14 cellular contexts compared by ENCODE assay signal in the genomic region with DNA sequence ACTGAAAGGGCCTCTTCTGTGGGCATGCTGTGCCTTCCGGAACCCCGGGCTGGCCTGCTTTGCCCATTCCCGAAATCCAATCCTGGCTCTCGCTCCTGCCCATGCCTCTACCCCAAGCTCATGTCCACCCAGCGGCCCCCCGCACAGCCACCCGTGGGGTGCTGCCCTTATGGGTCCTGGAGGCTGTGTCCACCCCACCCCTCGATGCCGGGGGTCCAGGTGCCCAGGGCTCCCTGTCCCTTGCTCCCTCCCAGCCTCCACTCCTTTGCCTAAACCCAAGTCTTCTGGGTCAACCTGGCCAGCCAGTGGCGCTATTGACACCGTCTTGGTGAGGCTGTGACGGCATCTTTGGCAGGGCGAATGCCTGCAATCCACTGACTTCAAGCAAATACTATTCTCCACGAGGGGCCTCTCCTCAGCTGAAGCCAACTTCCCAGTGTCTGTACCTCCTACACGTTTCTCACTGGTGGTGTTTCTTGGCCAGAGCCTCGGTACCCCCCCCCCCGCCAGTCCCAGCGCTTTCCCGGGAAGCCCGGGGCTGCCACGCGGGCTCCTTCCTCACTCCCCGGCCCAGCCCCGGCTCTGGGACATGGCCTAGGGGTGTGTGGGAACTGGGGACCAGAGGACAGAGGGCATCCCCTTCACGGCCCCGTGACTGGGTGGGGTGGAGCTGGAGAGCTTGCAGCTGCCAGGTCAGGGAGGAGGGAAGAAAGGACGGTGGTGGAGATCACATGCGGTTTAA. TPM values are rescaled to one million over a fixed set of nuclear protein-coding genes. Genes with fewer than 3 reads are reported as not detected.
A peak's percentile ranks its signal among the peaks of the same experiment; 100 is the strongest.
DNase-seq lines count a peak whose midpoint lies in the region; ATAC-seq and TF ChIP-seq lines count a peak whose summit lies in the region.
"Had no signal": no experiment of that assay in that cellular context is flagged by ENCODE, and none has a peak within 500 bp of the region (broad histone marks: within the 10 kb centered on the region; RNA-seq: fewer than 3 reads in every experiment).

No MANE protein-coding gene starts in this region.

- H3K27ac Mint-ChIP-seq in activated naive CD8-positive, alpha-beta T cell treated with anti-CD3 and anti-CD28 coated beads, Interleukin-2, amount 50 U/mL, for 24 hours, result no peak overlapping the region
- no peak overlapping the region for H3K27ac Mint-ChIP-seq in activated naive CD8-positive, alpha-beta T cell treated with anti-CD3 and anti-CD28 coated beads for 36 hours
- H3K27ac Mint-ChIP-seq: stimulated activated effector memory CD8-positive, alpha-beta T cell treated with anti-CD3 and anti-CD28 coated beads, Interleukin-12 subunit alpha, Interleukin-12 subunit beta, amount 100 ng/mL, for 72 hours had no signal

- H3K27me3 ChIP-seq in heart left ventricle, result no peaks in the 10 kb centered on the region
- no peaks in the 10 kb centered on the region for H3K27me3 ChIP-seq in tibial nerve

- intact Hi-C loops in heart left ventricle (cut with DNase I), result no loop called here

- no peak overlapping the region for H3K27ac ChIP-seq in heart left ventricle
- peak overlapping the region in 3 of 4 donors; percentile 0 to 77 (median 72) for H3K27ac ChIP-seq in tibial nerve
- H3K27ac ChIP-seq: SJSA1 had no signal

- no peaks in the 10 kb centered on the region for H3K9me3 Mint-ChIP-seq in activated naive CD8-positive, alpha-beta T cell treated with anti-CD3 and anti-CD28 coated beads, Interleukin-2, amount 50 U/mL, for 24 hours
- H3K9me3 Mint-ChIP-seq in activated naive CD8-positive, alpha-beta T cell treated with anti-CD3 and anti-CD28 coated beads for 36 hours, result no peaks in the 10 kb centered on the region
- H3K9me3 Mint-ChIP-seq: activated T-cell treated with anti-CD3 and anti-CD28 coated beads, Interleukin-2, amount 50 U/mL, for 4 hours; naive thymus-derived CD4-positive, alpha-beta T cell; stimulated activated effector memory CD8-positive, alpha-beta T cell treated with anti-CD3 and anti-CD28 coated beads, Interleukin-12 subunit alpha, Interleukin-12 subunit beta, amount 100 ng/mL, for 72 hours had no signal

- H3K4me3 ChIP-seq in heart left ventricle (no peak overlapping the region), tibial nerve (no peak overlapping the region)
- H3K4me3 ChIP-seq: MG63, SJSA1 had no signal

- H3K4me3 Mint-ChIP-seq in activated naive CD8-positive, alpha-beta T cell treated with anti-CD3 and anti-CD28 coated beads, Interleukin-2, amount 50 U/mL, for 24 hours, result peak overlapping the region; percentile 25
- H3K4me3 Mint-ChIP-seq in activated naive CD8-positive, alpha-beta T cell treated with anti-CD3 and anti-CD28 coated beads for 36 hours, result no peak overlapping the region
- H3K4me3 Mint-ChIP-seq: activated T-cell treated with anti-CD3 and anti-CD28 coated beads, Interleukin-2, amount 50 U/mL, for 4 hours; brain; naive thymus-derived CD4-positive, alpha-beta T cell; stimulated activated effector memory CD8-positive, alpha-beta T cell treated with anti-CD3 and anti-CD28 coated beads, Interleukin-12 subunit alpha, Interleukin-12 subunit beta, amount 100 ng/mL, for 72 hours had no signal

- DNase-seq in activated naive CD8-positive, alpha-beta T cell treated with anti-CD3 and anti-CD28 coated beads, Interleukin-2, amount 50 U/mL, for 24 hours, result no peak
- no peak for DNase-seq in activated naive CD8-positive, alpha-beta T cell treated with anti-CD3 and anti-CD28 coated beads for 36 hours
- DNase-seq in heart left ventricle, result peak in 2 of 5 donors; percentile 55 to 77
- DNase-seq in tibial nerve (ENCODE audit: low spot score in 2 of 2), result peak; percentile 55 to 68
- DNase-seq in iPS-NIHi11 (ENCODE audit: low spot score), result no peak
- DNase-seq: activated T-cell treated with anti-CD3 and anti-CD28 coated beads, Interleukin-2, amount 50 U/mL, for 4 hours; erythroblast; MG63; naive thymus-derived CD4-positive, alpha-beta T cell; NCI-H446 treated with DMSO at 0.1 percent for 48 hours had no signal

- H3K27me3 Mint-ChIP-seq in activated naive CD8-positive, alpha-beta T cell treated with anti-CD3 and anti-CD28 coated beads, Interleukin-2, amount 50 U/mL, for 24 hours, result no peaks in the 10 kb centered on the region
- H3K27me3 Mint-ChIP-seq in activated naive CD8-positive, alpha-beta T cell treated with anti-CD3 and anti-CD28 coated beads for 36 hours, result no peaks in the 10 kb centered on the region

- H3K36me3 ChIP-seq in heart left ventricle, result peaks cover 0 to 43% (median 29%) of the 10 kb centered on the region in 9 donors
- peaks cover 0 to 46% (median 13%) of the 10 kb centered on the region in 3 donors for H3K36me3 ChIP-seq in tibial nerve

- ATAC-seq in activated naive CD8-positive, alpha-beta T cell treated with anti-CD3 and anti-CD28 coated beads, Interleukin-2, amount 50 U/mL, for 24 hours, result peak; percentile 4
- ATAC-seq in heart left ventricle, result peak in 3 of 4 donors; percentile 25 to 75 (median 43)
- no peak for ATAC-seq in HG03025 (IDR thresholded peaks at IDR 0.05; ENCODE audit: low FRiP score, unreplicated experiment)
- ATAC-seq: naive thymus-derived CD4-positive, alpha-beta T cell had no signal

- WGBS in heart left ventricle, 4 donors, result 61 to 68% (median 67%) methylated on average over 18 to 28 of the region's 28 CpGs
- 46 to 48% methylated on average over 28 of the region's 28 CpGs for WGBS in tibial nerve, 2 donors

- TF ChIP-seq CTCF in heart left ventricle (IDR thresholded peaks at IDR 0.05), result peak in 1 of 12 donors; percentile 10
- TF ChIP-seq CTCF in tibial nerve (IDR thresholded peaks at IDR 0.05), result no peak

- TF ChIP-seq POLR2A in heart left ventricle (IDR thresholded peaks at IDR 0.05) (no peak), tibial nerve (IDR thresholded peaks at IDR 0.05) (no peak)

- no peaks in the 10 kb centered on the region for H3K9me3 ChIP-seq in heart left ventricle
- no peaks in the 10 kb centered on the region for H3K9me3 ChIP-seq in tibial nerve
- H3K9me3 ChIP-seq: MG63, SJSA1 had no signal

- TF ChIP-seq EP300 in tibial nerve (IDR thresholded peaks at IDR 0.05), result no peak

- H3K36me3 Mint-ChIP-seq in activated naive CD8-positive, alpha-beta T cell treated with anti-CD3 and anti-CD28 coated beads, Interleukin-2, amount 50 U/mL, for 24 hours (ENCODE audit: low read depth), result peaks cover 9% of the 10 kb centered on the region
- H3K36me3 Mint-ChIP-seq in activated naive CD8-positive, alpha-beta T cell treated with anti-CD3 and anti-CD28 coated beads for 36 hours, result peaks cover 6% of the 10 kb centered on the region

- H3K4me1 Mint-ChIP-seq in activated naive CD8-positive, alpha-beta T cell treated with anti-CD3 and anti-CD28 coated beads, Interleukin-2, amount 50 U/mL, for 24 hours, result no peaks in the 10 kb centered on the region
- H3K4me1 Mint-ChIP-seq in activated naive CD8-positive, alpha-beta T cell treated with anti-CD3 and anti-CD28 coated beads for 36 hours, result no peaks in the 10 kb centered on the region
- H3K4me1 Mint-ChIP-seq: brain; naive thymus-derived CD4-positive, alpha-beta T cell; stimulated activated effector memory CD8-positive, alpha-beta T cell treated with anti-CD3 and anti-CD28 coated beads, Interleukin-12 subunit alpha, Interleukin-12 subunit beta, amount 100 ng/mL, for 72 hours had no signal

- H3K4me1 ChIP-seq in heart left ventricle (peaks cover 0 to 10% (median 0%) of the 10 kb centered on the region in 12 donors), tibial nerve (peaks cover 0 to 22% (median 5%) of the 10 kb centered on the region in 4 donors)
- H3K4me1 ChIP-seq: SJSA1 had no signal

RNA-seq across cellular contexts. Expression of gene DUS1L, which starts 12.2 kb away (rescaled TPM):
- total RNA-seq in activated naive CD8-positive, alpha-beta T cell treated with anti-CD3 and anti-CD28 coated beads for 36 hours, result 100 to 1,000 TPM; 175 to 190 TPM
- total RNA-seq in heart left ventricle, result 10 to 100 TPM; 41.5 to 84.7 (median 59.4) TPM
- 100 to 1,000 TPM in 1 of 2 donors, 10 to 100 TPM in 1; 79.7 to 113 TPM for polyA plus RNA-seq in heart left ventricle
- 100 to 1,000 TPM in 2 of 4 donors, 10 to 100 TPM in 2; 85.2 to 179 (median 106) TPM for total RNA-seq in tibial nerve

RNA-seq across cellular contexts. Expression of gene FASN, which starts 20.2 kb away (rescaled TPM):
- 100 to 1,000 TPM; 282 to 287 TPM for total RNA-seq in activated naive CD8-positive, alpha-beta T cell treated with anti-CD3 and anti-CD28 coated beads for 36 hours
- total RNA-seq in heart left ventricle, result 100 to 1,000 TPM in 1 of 9 donors, 10 to 100 TPM in 7, 1 to 10 TPM in 1; 6.9 to 103 (median 18.9) TPM
- polyA plus RNA-seq in heart left ventricle, result 10 to 100 TPM; 17.5 to 47.5 TPM
- total RNA-seq in tibial nerve, result 100 to 1,000 TPM; 129 to 319 (median 160) TPM

RNA-seq across cellular contexts. Expression of gene GPS1, which starts 26.1 kb away (rescaled TPM):
- 100 to 1,000 TPM in 1 of 2 experiments, 10 to 100 TPM in 1; 94.2 to 103 TPM for total RNA-seq in activated naive CD8-positive, alpha-beta T cell treated with anti-CD3 and anti-CD28 coated beads for 36 hours
- total RNA-seq in heart left ventricle, result 100 to 1,000 TPM in 2 of 9 donors, 10 to 100 TPM in 7; 76.7 to 151 (median 81.8) TPM
- polyA plus RNA-seq in heart left ventricle, result 10 to 100 TPM; 95.0 to 97.7 TPM
- total RNA-seq in tibial nerve, result 100 to 1,000 TPM in 2 of 4 donors, 10 to 100 TPM in 2; 74.9 to 134 (median 92.9) TPM

RNA-seq across cellular contexts. Expression of gene RFNG, which starts 26.2 kb away (rescaled TPM):
- 10 to 100 TPM; 13.9 to 14.5 TPM for total RNA-seq in activated naive CD8-positive, alpha-beta T cell treated with anti-CD3 and anti-CD28 coated beads for 36 hours
- total RNA-seq in heart left ventricle (10 to 100 TPM; 16.4 to 30.6 (median 20.4) TPM), tibial nerve (10 to 100 TPM; 43.5 to 70.2 (median 64.4) TPM)
- polyA plus RNA-seq in heart left ventricle, result 10 to 100 TPM; 24.0 to 25.8 TPM

RNA-seq across cellular contexts. Expression of gene DCXR, which starts 40.3 kb away (rescaled TPM):
- total RNA-seq in activated naive CD8-positive, alpha-beta T cell treated with anti-CD3 and anti-CD28 coated beads for 36 hours, result 100 to 1,000 TPM in 1 of 2 experiments, 10 to 100 TPM in 1; 93.3 to 104 TPM
- total RNA-seq in heart left ventricle (100 to 1,000 TPM; 139 to 312 (median 185) TPM), tibial nerve (100 to 1,000 TPM; 236 to 347 (median 269) TPM)
- polyA plus RNA-seq in heart left ventricle, result 100 to 1,000 TPM; 243 to 246 TPM

Comparison
In these comparisons a context has a peak if more than half of its experiments do, and no peak if none do; other contexts are left out.
1. DNase-seq: peak in tibial nerve (2 of 2); none in activated naive CD8-positive, alpha-beta T cell treated with anti-CD3 and anti-CD28 coated beads, Interleukin-2, amount 50 U/mL, for 24 hours (single experiment), activated naive CD8-positive, alpha-beta T cell treated with anti-CD3 and anti-CD28 coated beads for 36 hours (single experiment) and iPS-NIHi11 (single experiment).
2. H3K27ac ChIP-seq: peak in tibial nerve (3 of 4); none in heart left ventricle (0 of 12).